Comparison of ENCODE assay signal across 1 cellular context in genomic region chr10:97718178-97718577, GRCh38.
TF ChIP-seq lines count a peak whose summit lies in the region.

No MANE protein-coding gene starts in this region.

TF ChIP-seq in K562, 482 proteins besides CTCF, POLR2A, EP300 and RAD21:
- TF ChIP-seq CHD2 (IDR thresholded peaks at IDR 0.05; ENCODE audit: low read depth, low read length) (no peak), L3MBTL2 (IDR thresholded peaks at IDR 0.05) (peak; percentile 50; the same call in 1 of the 2 replicates), MTA3 (IDR thresholded peaks at IDR 0.05; ENCODE audit: borderline replicate concordance) (0 out of 2 replicates have a peak, but pooled peaks have one; percentile 16), SPI1 (IDR thresholded peaks at IDR 0.05; ENCODE audit: borderline replicate concordance, low read depth, low read length) (peak; percentile 92), ARID1B (IDR thresholded peaks at IDR 0.05) (0 out of 2 replicates have a peak, but pooled peaks have one; percentile 20), SMARCE1 (IDR thresholded peaks at IDR 0.05) (peak; percentile 31; the same call in 1 of the 2 replicates), SMARCA4 (IDR thresholded peaks at IDR 0.05) (0 out of 2 replicates have a peak, but pooled peaks have one; percentile 19), MYC (IDR thresholded peaks at IDR 0.05; ENCODE audit: low read depth, low read length) (no peak), MYC (CRISPR knock-in tag; IDR thresholded peaks at IDR 0.05; ENCODE audit: borderline replicate concordance, low read depth) (no peak), SOX6 (IDR thresholded peaks at IDR 0.05) (0 out of 2 replicates have a peak, but pooled peaks have one; percentile 41), BRD4 (IDR thresholded peaks at IDR 0.05) (no peak), HDGF (IDR thresholded peaks at IDR 0.05) (no peak), ZNF766 (CRISPR knock-in tag; conservative IDR thresholded peaks at IDR 0.05) (0 out of 2 replicates have a peak, but pooled peaks have one; percentile 35), SIRT6 (IDR thresholded peaks at IDR 0.05; ENCODE audit: low read depth, low read length) (no peak), ADNP (tag; IDR thresholded peaks at IDR 0.05) (no peak), THRA (IDR thresholded peaks at IDR 0.05) (peak; percentile 68), HDAC1 (IDR thresholded peaks at IDR 0.05) (0 out of 4 replicates have a peak, but pooled peaks of 1 of the 2 experiments have one; percentile 22), ZNF512 (tag; IDR thresholded peaks at IDR 0.05) (no peak), CTBP1 (IDR thresholded peaks at IDR 0.05; ENCODE audit: borderline replicate concordance) (peak; percentile 63; the same call in 1 of the 2 replicates), DPF2 (IDR thresholded peaks at IDR 0.05) (peak; percentile 15; the same call in 1 of the 2 replicates)
TF ChIP-seq in K562: peak in this region for 12.
